ENCODE assay signal across 12 cellular contexts in genomic region chr7:147432068-147432467, GRCh38.
DNase-seq lines count a peak whose midpoint lies in the region; ATAC-seq and TF ChIP-seq lines count a peak whose summit lies in the region.
"Had no signal": no experiment of that assay in that cellular context is flagged by ENCODE, and none has a peak within 500 bp of the region (broad histone marks: within the 10 kb centered on the region; RNA-seq: fewer than 3 reads in every experiment).

No MANE protein-coding gene starts in this region.

- H3K9me3 Mint-ChIP-seq in Caco-2 (ENCODE audit: unreplicated experiment): peaks cover 38% of the 10 kb centered on the region
- peaks cover 0 to 7% of the 10 kb centered on the region in 2 donors for H3K9me3 Mint-ChIP-seq in stimulated activated naive B cell treated with anti-CD40 and anti-IgM and Interleukin-4, amounts not matched to agents 10 μg/mL and 1 μg/mL and 100 μg/mL, for 72 hours

- no peak overlapping the region for H3K27ac ChIP-seq in neural cell (ENCODE audit: low read length)
- H3K27ac ChIP-seq: gastrocnemius medialis, VCaP had no signal

- DNase-seq in Caco-2: peak in 1 of 2 experiments; percentile 41
- DNase-seq in NCI-H146 treated with DMSO at 0.1 percent for 48 hours (lab: John Stamatoyannopoulos, UW; ENCODE audit: unreplicated experiment): peak; percentile 47
- peak; percentile 23 for DNase-seq in choroid plexus epithelial cell (ENCODE audit: low read depth)
- DNase-seq in SW480 (ENCODE audit: low spot score): no peak
- no peak for DNase-seq in activated CD4-positive, alpha-beta T cell treated with anti-CD3 and anti-CD28 coated beads for 48 hours
- DNase-seq in stimulated activated naive B cell treated with anti-CD40 and anti-IgM and Interleukin-4, amounts not matched to agents 10 μg/mL and 1 μg/mL and 100 μg/mL, for 72 hours: no peak
- DNase-seq in activated CD4-positive, alpha-beta T cell treated with anti-CD3 and anti-CD28 coated beads, Interleukin-2, amount 50 U/mL, for 1 hour: no peak
- DNase-seq: gastrocnemius medialis; naive thymus-derived CD4-positive, alpha-beta T cell; NCI-H226 had no signal

- H3K9me3 ChIP-seq in Caco-2 (peaks cover 13% of the 10 kb centered on the region), neural cell (ENCODE audit: low read length) (no peaks in the 10 kb centered on the region)
- H3K9me3 ChIP-seq: gastrocnemius medialis had no signal

- peaks cover 43% of the 10 kb centered on the region for H3K4me1 ChIP-seq in Caco-2
- H3K4me1 ChIP-seq: gastrocnemius medialis had no signal

- TF ChIP-seq CTCF in Caco-2 (IDR thresholded peaks at IDR 0.05; ENCODE audit: insufficient read depth in 1 of 2, low read depth in 1 of 2, low read length in 1 of 2, severe bottlenecking in 1 of 2, unreplicated experiment in 1 of 2): peak; percentile 17 to 29
- peak; percentile 37 for TF ChIP-seq CTCF in choroid plexus epithelial cell (conservative IDR thresholded peaks at IDR 0.05; ENCODE audit: low read depth, low read length)
- peak; percentile 62 for TF ChIP-seq CTCF in neural cell (IDR thresholded peaks at IDR 0.05; ENCODE audit: poor library complexity, severe bottlenecking)

- no peak overlapping the region for H2AFZ ChIP-seq in neural cell (ENCODE audit: low read depth, low read length)

- no peaks in the 10 kb centered on the region for H3K79me2 ChIP-seq in neural cell (replicated peaks; ENCODE audit: insufficient read depth, low read length)

- POLR2A ChIA-PET in Caco-2 (lab: Charles Lee): no interaction called here

- no peak overlapping the region for H3K4me2 ChIP-seq in neural cell (ENCODE audit: low read length)

- ATAC-seq in stimulated activated naive B cell treated with anti-CD40 and anti-IgM and Interleukin-4, amounts not matched to agents 10 μg/mL and 1 μg/mL and 100 μg/mL, for 72 hours (replicated peaks): no peak
- ATAC-seq: gastrocnemius medialis; naive thymus-derived CD4-positive, alpha-beta T cell had no signal

- no peak overlapping the region for H3K4me3 Mint-ChIP-seq in Caco-2 (ENCODE audit: unreplicated experiment)
- H3K4me3 Mint-ChIP-seq in stimulated activated naive B cell treated with anti-CD40 and anti-IgM and Interleukin-4, amounts not matched to agents 10 μg/mL and 1 μg/mL and 100 μg/mL, for 72 hours: no peak overlapping the region
- H3K4me3 Mint-ChIP-seq: naive thymus-derived CD4-positive, alpha-beta T cell had no signal

- H3K36me3 Mint-ChIP-seq in Caco-2 (ENCODE audit: insufficient read depth, unreplicated experiment): peaks cover 7% of the 10 kb centered on the region
- no peaks in the 10 kb centered on the region for H3K36me3 Mint-ChIP-seq in stimulated activated naive B cell treated with anti-CD40 and anti-IgM and Interleukin-4, amounts not matched to agents 10 μg/mL and 1 μg/mL and 100 μg/mL, for 72 hours
- H3K36me3 Mint-ChIP-seq: naive thymus-derived CD4-positive, alpha-beta T cell had no signal

- H3K36me3 ChIP-seq in Caco-2 (ENCODE audit: control insufficient read depth, insufficient read depth, low read length) (no peaks in the 10 kb centered on the region), neural cell (ENCODE audit: insufficient read depth, low read length) (no peaks in the 10 kb centered on the region)
- H3K36me3 ChIP-seq: gastrocnemius medialis had no signal

- CTCF ChIA-PET in Caco-2 (lab: Charles Lee): interaction anchor here (0.8 to 1.7 kb wide), 3 partner anchors 19 to 710 kb away, joined by 3 to 7 read pairs (median 4); no protein-coding TSS in a partner anchor

- H3K9ac ChIP-seq in neural cell (ENCODE audit: low read length): no peak overlapping the region

- no TSS peak for BruUV-seq in Caco-2 (replicated peaks; lab: Mats Ljungman, UMichigan)

- peaks cover 37% of the 10 kb centered on the region for H3K4me1 Mint-ChIP-seq in Caco-2 (ENCODE audit: low read depth, unreplicated experiment)
- no peaks in the 10 kb centered on the region for H3K4me1 Mint-ChIP-seq in stimulated activated naive B cell treated with anti-CD40 and anti-IgM and Interleukin-4, amounts not matched to agents 10 μg/mL and 1 μg/mL and 100 μg/mL, for 72 hours
- H3K4me1 Mint-ChIP-seq: naive thymus-derived CD4-positive, alpha-beta T cell had no signal

- H3K27me3 ChIP-seq in Caco-2 (replicated peaks; ENCODE audit: control insufficient read depth, insufficient read depth, low read length) (no peaks in the 10 kb centered on the region), neural cell (ENCODE audit: insufficient read depth, low read depth, low read length) (no peaks in the 10 kb centered on the region)
- H3K27me3 ChIP-seq: gastrocnemius medialis had no signal

- TF ChIP-seq RAD21 in neural cell (conservative IDR thresholded peaks at IDR 0.05): peak; percentile 69

- no peaks in the 10 kb centered on the region for H4K20me1 ChIP-seq in neural cell (ENCODE audit: insufficient read depth)

- H3K9me2 ChIP-seq in neural cell (ENCODE audit: insufficient read depth, low read length): no peaks in the 10 kb centered on the region

- intact Hi-C loops in Caco-2 (cut with micrococcal nuclease; ENCODE audit: unreplicated experiment): loop anchor here (1.0 to 10.0 kb wide), 5 partner anchors 185 to 813 kb away; no protein-coding TSS in a partner anchor

- no peaks in the 10 kb centered on the region for H3F3A ChIP-seq in neural cell (ENCODE audit: insufficient read depth, low read length, poor library complexity, severe bottlenecking)

- no peaks in the 10 kb centered on the region for H3K27me3 Mint-ChIP-seq in Caco-2 (ENCODE audit: insufficient read depth, unreplicated experiment)
- no peaks in the 10 kb centered on the region for H3K27me3 Mint-ChIP-seq in stimulated activated naive B cell treated with anti-CD40 and anti-IgM and Interleukin-4, amounts not matched to agents 10 μg/mL and 1 μg/mL and 100 μg/mL, for 72 hours
- H3K27me3 Mint-ChIP-seq: naive thymus-derived CD4-positive, alpha-beta T cell had no signal

- no peak overlapping the region for H3K4me3 ChIP-seq in Caco-2 (ENCODE audit: low read depth, low read length)
- no peak overlapping the region for H3K4me3 ChIP-seq in choroid plexus epithelial cell (ENCODE audit: low read depth, low read length)
- no peak overlapping the region for H3K4me3 ChIP-seq in neural cell (ENCODE audit: low read length)
- H3K4me3 ChIP-seq: gastrocnemius medialis had no signal

- no peak for TF ChIP-seq EP300 in neural cell (conservative IDR thresholded peaks at IDR 0.05; ENCODE audit: poor library complexity, severe bottlenecking)

- H3K27ac Mint-ChIP-seq in Caco-2 (ENCODE audit: unreplicated experiment): peak overlapping the region; percentile 16
- H3K27ac Mint-ChIP-seq in stimulated activated naive B cell treated with anti-CD40 and anti-IgM and Interleukin-4, amounts not matched to agents 10 μg/mL and 1 μg/mL and 100 μg/mL, for 72 hours: no peak overlapping the region
- H3K27ac Mint-ChIP-seq: naive thymus-derived CD4-positive, alpha-beta T cell had no signal

TF ChIP-seq in neural cell, 6 proteins besides CTCF, POLR2A, EP300 and RAD21:
- TF ChIP-seq POLR2AphosphoS5 (IDR thresholded peaks at IDR 0.05) (no peak), SMC3 (conservative IDR thresholded peaks at IDR 0.05; ENCODE audit: poor library complexity) (peak; percentile 72), REST (IDR thresholded peaks at IDR 0.05; ENCODE audit: borderline replicate concordance) (no peak)

Comparison
In these comparisons a context has a peak if more than half of its experiments do, and no peak if none do; other contexts are left out.
1. DNase-seq: peak in NCI-H146 treated with DMSO at 0.1 percent for 48 hours (single experiment) and choroid plexus epithelial cell (single experiment); none in SW480 (single experiment), activated CD4-positive, alpha-beta T cell treated with anti-CD3 and anti-CD28 coated beads for 48 hours (single experiment), stimulated activated naive B cell treated with anti-CD40 and anti-IgM and Interleukin-4, amounts not matched to agents 10 μg/mL and 1 μg/mL and 100 μg/mL, for 72 hours (single experiment) and activated CD4-positive, alpha-beta T cell treated with anti-CD3 and anti-CD28 coated beads, Interleukin-2, amount 50 U/mL, for 1 hour (single experiment).
2. Peak in every context shown above with its lines, with median percentiles within 50 percentile points of each other: CTCF ChIP-seq.